In genomic region chr18:60892855-60893254, GRCh38 we compare ENCODE assay signal across 15 cellular contexts.
DNase-seq lines count a peak whose midpoint lies in the region; ATAC-seq, FAIRE-seq and TF ChIP-seq lines count a peak whose summit lies in the region.
"Had no signal": no experiment of that assay in that cellular context is flagged by ENCODE, and none has a peak within 500 bp of the region (broad histone marks: within the 10 kb centered on the region; RNA-seq: fewer than 3 reads in every experiment).

No MANE protein-coding gene starts in this region.

- peaks cover 2 to 4% of the 10 kb centered on the region in 2 donors for H3K4me1 ChIP-seq in small intestine (ENCODE audit: control insufficient read depth in 2 of 2, insufficient read depth in 1 of 2, low read depth in 1 of 2, low read length in 1 of 2)
- H3K4me1 ChIP-seq: Caco-2 had no signal

- H3K27me3 ChIP-seq in HL-60 (ENCODE audit: insufficient read depth, poor library complexity, severe bottlenecking) (no peaks in the 10 kb centered on the region), small intestine (ENCODE audit: control insufficient read depth in 2 of 2, insufficient read depth in 2 of 2, low read length in 2 of 2) (no peaks in the 10 kb centered on the region)

- no peaks in the 10 kb centered on the region for H3K9me3 ChIP-seq in small intestine (ENCODE audit: control insufficient read depth, low read depth)
- H3K9me3 ChIP-seq: Caco-2 had no signal

- POLR2A ChIA-PET in T-cell (lab: Charles Lee): no interaction called here

- no peaks in the 10 kb centered on the region for H3K27me3 Mint-ChIP-seq in T-cell
- H3K27me3 Mint-ChIP-seq: dendritic cell treated with granulocyte-macrophage colony-stimulating factor and Interleukin-4, amounts not matched to agents 40 ng/mL and 50 ng/mL, for 4 days had no signal

- H3K4me3 Mint-ChIP-seq in T-cell: no peak overlapping the region
- H3K4me3 Mint-ChIP-seq: dendritic cell treated with granulocyte-macrophage colony-stimulating factor and Interleukin-4, amounts not matched to agents 40 ng/mL and 50 ng/mL, for 4 days; natural killer cell had no signal

- peaks cover 4 to 12% (median 11%) of the 10 kb centered on the region in 3 donors for H3K9me3 Mint-ChIP-seq in T-cell
- H3K9me3 Mint-ChIP-seq: dendritic cell treated with granulocyte-macrophage colony-stimulating factor and Interleukin-4, amounts not matched to agents 40 ng/mL and 50 ng/mL, for 4 days had no signal

- DNase-seq in HL-60 (ENCODE audit: low read depth in 1 of 2, low spot score in 1 of 2): peak; percentile 7 to 18
- DNase-seq in SW480 (ENCODE audit: low spot score): peak; percentile 1
- peak; percentile 51 for DNase-seq in fibroblast of the conjunctiva (ENCODE audit: low read depth)
- peak; percentile 79 for DNase-seq in small intestine
- no peak for DNase-seq in cerebellar cortex (ENCODE audit: low spot score)
- DNase-seq in T-cell: no peak
- DNase-seq: activated CD4-positive, alpha-beta T cell treated with anti-CD3 and anti-CD28 coated beads for 4 hours; activated effector memory CD4-positive, alpha-beta T cell treated with anti-CD3 and anti-CD28 coated beads, Interleukin-2, amount 50 U/mL, for 16 hours; MM.1S; natural killer cell; NCI-H526 treated with DMSO at 0.1 percent for 48 hours had no signal

- H3K4me3 ChIP-seq in HL-60 (replicated peaks; ENCODE audit: insufficient read depth, low read length) (no peak overlapping the region), small intestine (ENCODE audit: low read depth in 1 of 2, low read length in 2 of 2) (no peak overlapping the region)

- CTCF ChIA-PET in T-cell (lab: Charles Lee): no interaction called here

- no peak for FAIRE-seq in small intestine (lab: Jason Lieb, UNC)

- TF ChIP-seq CTCF in HL-60 (IDR thresholded peaks at IDR 0.05; ENCODE audit: insufficient read depth, low read length): no peak

- H3K36me3 ChIP-seq in small intestine (ENCODE audit: control insufficient read depth in 2 of 2, insufficient read depth in 2 of 2, low read length in 2 of 2): no peaks in the 10 kb centered on the region

- H3K4me1 Mint-ChIP-seq in T-cell: no peaks in the 10 kb centered on the region
- H3K4me1 Mint-ChIP-seq: natural killer cell had no signal

- ATAC-seq in GM19324 (IDR thresholded peaks at IDR 0.05; ENCODE audit: low FRiP score, unreplicated experiment): no peak
- ATAC-seq in T-cell (replicated peaks in 1 of 4): no peak
- ATAC-seq in HG02885 (IDR thresholded peaks at IDR 0.05; ENCODE audit: poor library complexity, unreplicated experiment): no peak
- ATAC-seq: natural killer cell had no signal

- H3K27ac ChIP-seq in HL-60 (replicated peaks) (no peak overlapping the region), small intestine (ENCODE audit: low read depth in 1 of 2, low read length in 1 of 2) (peak overlapping the region; percentile 41 to 73)

- no peak overlapping the region for H3K27ac Mint-ChIP-seq in T-cell
- H3K27ac Mint-ChIP-seq: dendritic cell treated with granulocyte-macrophage colony-stimulating factor and Interleukin-4, amounts not matched to agents 40 ng/mL and 50 ng/mL, for 4 days; natural killer cell had no signal

- WGBS in small intestine, 3 donors: 26 to 69% (median 43%) methylated on average over 3 of the region's 3 CpGs

- H3K36me3 Mint-ChIP-seq in T-cell: no peaks in the 10 kb centered on the region

Comparison
In these comparisons a context has a peak if more than half of its experiments do, and no peak if none do; other contexts are left out.
1. DNase-seq: peak in HL-60 (2 of 2), SW480 (single experiment), fibroblast of the conjunctiva (single experiment) and small intestine (single experiment); none in cerebellar cortex (single experiment) and T-cell (0 of 34).